Comparison of ENCODE assay signal across 11 cellular contexts in genomic region chr10:132463333-132464255, GRCh38.
A peak's percentile ranks its signal among the peaks of the same experiment; 100 is the strongest.
DNase-seq lines count a peak whose midpoint lies in the region; ATAC-seq and TF ChIP-seq lines count a peak whose summit lies in the region.
"Had no signal": no experiment of that assay in that cellular context is flagged by ENCODE, and none has a peak within 500 bp of the region (broad histone marks: within the 10 kb centered on the region; RNA-seq: fewer than 3 reads in every experiment).

No MANE protein-coding gene starts in this region.

- no peak overlapping the region for H4K91ac ChIP-seq in mesenchymal stem cell (ENCODE audit: low read length)

- H3K4me3 Mint-ChIP-seq in activated naive CD8-positive, alpha-beta T cell treated with anti-CD3 and anti-CD28 coated beads for 36 hours: no peak overlapping the region
- no peak overlapping the region for H3K4me3 Mint-ChIP-seq in stimulated activated naive B cell treated with anti-CD40 and anti-IgM and Interleukin-4, amounts not matched to agents 10 μg/mL and 1 μg/mL and 100 μg/mL, for 72 hours
- H3K4me3 Mint-ChIP-seq: activated T-cell treated with anti-CD3 and anti-CD28 coated beads, Interleukin-2, amount 50 U/mL, for 4 hours had no signal

- H3K27me3 ChIP-seq in BE2C: no peaks in the 10 kb centered on the region
- no peaks in the 10 kb centered on the region for H3K27me3 ChIP-seq in RWPE2 (ENCODE audit: insufficient read depth, poor library complexity, severe bottlenecking)
- H3K27me3 ChIP-seq in prostate gland (replicated peaks; ENCODE audit: insufficient read depth): no peaks in the 10 kb centered on the region
- peaks cover 29 to 44% of the 10 kb centered on the region in 2 experiments for H3K27me3 ChIP-seq in mesenchymal stem cell (ENCODE audit: control insufficient read depth in 1 of 2, insufficient read depth in 1 of 2, low read length in 2 of 2)

- no peak overlapping the region for H3K27ac Mint-ChIP-seq in activated naive CD8-positive, alpha-beta T cell treated with anti-CD3 and anti-CD28 coated beads for 36 hours
- no peak overlapping the region for H3K27ac Mint-ChIP-seq in stimulated activated naive B cell treated with anti-CD40 and anti-IgM and Interleukin-4, amounts not matched to agents 10 μg/mL and 1 μg/mL and 100 μg/mL, for 72 hours

- H3K9me3 ChIP-seq in BE2C (no peaks in the 10 kb centered on the region), RWPE2 (ENCODE audit: severe bottlenecking) (no peaks in the 10 kb centered on the region), prostate gland (no peaks in the 10 kb centered on the region), mesenchymal stem cell (ENCODE audit: control insufficient read depth, low read length) (no peaks in the 10 kb centered on the region)

- H3K4me1 ChIP-seq in BE2C (no peaks in the 10 kb centered on the region), RWPE2 (ENCODE audit: insufficient read depth, poor library complexity, severe bottlenecking) (no peaks in the 10 kb centered on the region), prostate gland (replicated peaks) (peaks cover 5% of the 10 kb centered on the region), mesenchymal stem cell (ENCODE audit: control insufficient read depth, insufficient read depth, low read depth, low read length) (peaks cover 7% of the 10 kb centered on the region)

- no peak overlapping the region for H3K9ac ChIP-seq in mesenchymal stem cell (ENCODE audit: low read length)

- H3K4me2 ChIP-seq in mesenchymal stem cell (ENCODE audit: low read length, poor library complexity, severe bottlenecking): no peak overlapping the region

- H2AK5ac ChIP-seq in mesenchymal stem cell (ENCODE audit: low read length, severe bottlenecking): no peak overlapping the region

- H2BK120ac ChIP-seq in mesenchymal stem cell (ENCODE audit: low read depth, low read length): no peak overlapping the region

- ATAC-seq in RWPE2 (ENCODE audit: low read depth): no peak
- ATAC-seq in stimulated activated naive B cell treated with anti-CD40 and anti-IgM and Interleukin-4, amounts not matched to agents 10 μg/mL and 1 μg/mL and 100 μg/mL, for 72 hours (replicated peaks): no peak
- ATAC-seq: activated T-cell treated with anti-CD3 and anti-CD28 coated beads, Interleukin-2, amount 50 U/mL, for 4 hours had no signal

- H4K8ac ChIP-seq in mesenchymal stem cell (ENCODE audit: low read length): no peak overlapping the region

- H3K27me3 Mint-ChIP-seq in activated naive CD8-positive, alpha-beta T cell treated with anti-CD3 and anti-CD28 coated beads for 36 hours: no peaks in the 10 kb centered on the region
- H3K27me3 Mint-ChIP-seq in stimulated activated naive B cell treated with anti-CD40 and anti-IgM and Interleukin-4, amounts not matched to agents 10 μg/mL and 1 μg/mL and 100 μg/mL, for 72 hours: peaks cover 0 to 10% of the 10 kb centered on the region in 2 donors

- H3K4ac ChIP-seq in mesenchymal stem cell (ENCODE audit: low read depth in 1 of 2, low read length in 2 of 2): no peak overlapping the region

- H3K14ac ChIP-seq in mesenchymal stem cell (ENCODE audit: low read length in 2 of 2): no peak overlapping the region

- H2BK5ac ChIP-seq in mesenchymal stem cell (ENCODE audit: low read depth, low read length, poor library complexity, severe bottlenecking): no peak overlapping the region

- TF ChIP-seq CTCF in BE2C (IDR thresholded peaks at IDR 0.05; ENCODE audit: low read depth, low read length) (no peak), RWPE2 (IDR thresholded peaks at IDR 0.05; ENCODE audit: poor library complexity, severe bottlenecking) (peak; percentile 15), fibroblast of pulmonary artery (IDR thresholded peaks at IDR 0.05; ENCODE audit: low read length, missing control alignments) (no peak), prostate gland (IDR thresholded peaks at IDR 0.05) (peak in 2 of 4 experiments; percentile 6 to 26)

- intact Hi-C loops in prostate gland (cut with DNase I): loop anchor here (1.0 to 5.0 kb wide), 5 partner anchors 17 to 171 kb away; partner anchors contain the start of gene INPP5A

- no peak overlapping the region for H3K18ac ChIP-seq in mesenchymal stem cell (ENCODE audit: low read depth in 1 of 2, low read length in 2 of 2)

- H3K4me3 ChIP-seq in BE2C (ENCODE audit: low read depth, low read length) (no peak overlapping the region), RWPE2 (ENCODE audit: severe bottlenecking) (no peak overlapping the region), fibroblast of pulmonary artery (replicated peaks; ENCODE audit: low read depth, low read length) (no peak overlapping the region), prostate gland (no peak overlapping the region), mesenchymal stem cell (ENCODE audit: insufficient read depth in 1 of 2, low read depth in 1 of 2, low read length in 2 of 2) (no peak overlapping the region)

- no peaks in the 10 kb centered on the region for H3K36me3 Mint-ChIP-seq in activated naive CD8-positive, alpha-beta T cell treated with anti-CD3 and anti-CD28 coated beads for 36 hours
- H3K36me3 Mint-ChIP-seq in stimulated activated naive B cell treated with anti-CD40 and anti-IgM and Interleukin-4, amounts not matched to agents 10 μg/mL and 1 μg/mL and 100 μg/mL, for 72 hours: no peaks in the 10 kb centered on the region

- H3K9me3 Mint-ChIP-seq in activated naive CD8-positive, alpha-beta T cell treated with anti-CD3 and anti-CD28 coated beads for 36 hours: no peaks in the 10 kb centered on the region
- no peaks in the 10 kb centered on the region for H3K9me3 Mint-ChIP-seq in stimulated activated naive B cell treated with anti-CD40 and anti-IgM and Interleukin-4, amounts not matched to agents 10 μg/mL and 1 μg/mL and 100 μg/mL, for 72 hours
- H3K9me3 Mint-ChIP-seq: activated T-cell treated with anti-CD3 and anti-CD28 coated beads, Interleukin-2, amount 50 U/mL, for 4 hours had no signal

- no peak overlapping the region for H3K23ac ChIP-seq in mesenchymal stem cell (ENCODE audit: low read length in 2 of 2)

- 78% methylated on average over 27 of the region's 30 CpGs for WGBS in prostate gland
- WGBS in mesenchymal stem cell: 89% methylated on average over 30 of the region's 30 CpGs

- no peaks in the 10 kb centered on the region for H3K79me1 ChIP-seq in mesenchymal stem cell (replicated peaks; ENCODE audit: low read length, poor library complexity, severe bottlenecking)

- no peaks in the 10 kb centered on the region for H3K36me3 ChIP-seq in BE2C
- H3K36me3 ChIP-seq in RWPE2 (ENCODE audit: low read depth): no peaks in the 10 kb centered on the region
- H3K36me3 ChIP-seq in prostate gland: no peaks in the 10 kb centered on the region
- H3K36me3 ChIP-seq in mesenchymal stem cell (ENCODE audit: control insufficient read depth in 1 of 2, insufficient read depth in 2 of 2, low read depth in 1 of 2, low read length in 2 of 2): no peaks in the 10 kb centered on the region

- H3K27ac ChIP-seq in RWPE2 (ENCODE audit: poor library complexity, severe bottlenecking) (no peak overlapping the region), prostate gland (peak overlapping the region; percentile 76 to 87), mesenchymal stem cell (ENCODE audit: low read length, poor library complexity, severe bottlenecking) (no peak overlapping the region)

- TF ChIP-seq POLR2A in prostate gland (IDR thresholded peaks at IDR 0.05): no peak

- H2BK15ac ChIP-seq in mesenchymal stem cell (ENCODE audit: low read depth, poor library complexity, severe bottlenecking): no peak overlapping the region

- H2BK12ac ChIP-seq in mesenchymal stem cell (ENCODE audit: low read length in 2 of 2): no peak overlapping the region

- peaks cover 1% of the 10 kb centered on the region for H3K4me1 Mint-ChIP-seq in activated naive CD8-positive, alpha-beta T cell treated with anti-CD3 and anti-CD28 coated beads for 36 hours
- peaks cover 6 to 8% of the 10 kb centered on the region in 2 donors for H3K4me1 Mint-ChIP-seq in stimulated activated naive B cell treated with anti-CD40 and anti-IgM and Interleukin-4, amounts not matched to agents 10 μg/mL and 1 μg/mL and 100 μg/mL, for 72 hours

- DNase-seq in BE2C (peak; percentile 7), RWPE2 (ENCODE audit: low spot score) (no peak), fibroblast of pulmonary artery (ENCODE audit: low read depth) (peak; percentile 10), prostate gland (ENCODE audit: low spot score) (no peak), mesenchymal stem cell (no peak), iPS-NIHi11 (ENCODE audit: low spot score) (no peak)
- DNase-seq in activated naive CD8-positive, alpha-beta T cell treated with anti-CD3 and anti-CD28 coated beads for 36 hours: no peak
- no peak for DNase-seq in stimulated activated naive B cell treated with anti-CD40 and anti-IgM and Interleukin-4, amounts not matched to agents 10 μg/mL and 1 μg/mL and 100 μg/mL, for 72 hours
- DNase-seq: activated T-cell treated with anti-CD3 and anti-CD28 coated beads, Interleukin-2, amount 50 U/mL, for 4 hours; Calu3; NCI-H1694 treated with DMSO at 0.1 percent for 48 hours had no signal

- no peak overlapping the region for H2AFZ ChIP-seq in mesenchymal stem cell (ENCODE audit: low read depth, low read length)

Comparison
In these comparisons a context has a peak if more than half of its experiments do, and no peak if none do; other contexts are left out.
1. DNase-seq: peak in BE2C (single experiment) and fibroblast of pulmonary artery (single experiment); none in RWPE2 (single experiment), prostate gland (single experiment), mesenchymal stem cell (single experiment), activated naive CD8-positive, alpha-beta T cell treated with anti-CD3 and anti-CD28 coated beads for 36 hours (single experiment), iPS-NIHi11 (single experiment) and stimulated activated naive B cell treated with anti-CD40 and anti-IgM and Interleukin-4, amounts not matched to agents 10 μg/mL and 1 μg/mL and 100 μg/mL, for 72 hours (single experiment).
2. H3K27ac ChIP-seq: peak in prostate gland (2 of 2); none in RWPE2 (single experiment) and mesenchymal stem cell (single experiment).